ENCODE assay signal across 10 cellular contexts in genomic region chr17:82243648-82244412, GRCh38. TPM values are rescaled to one million over a fixed set of nuclear protein-coding genes. Genes with fewer than 3 reads are reported as not detected.
DNase-seq lines count a peak whose midpoint lies in the region; ATAC-seq and TF ChIP-seq lines count a peak whose summit lies in the region.
"Had no signal": no experiment of that assay in that cellular context is flagged by ENCODE, and none has a peak within 500 bp of the region (broad histone marks: within the 10 kb centered on the region; RNA-seq: fewer than 3 reads in every experiment).

No MANE protein-coding gene starts in this region.

- intact Hi-C loops in left colon (cut with DNase I, micrococcal nuclease): no loop called here

- TF ChIP-seq POLR2A in upper lobe of left lung (IDR thresholded peaks at IDR 0.05): no peak

- peaks cover 23% of the 10 kb centered on the region for H3K36me3 Mint-ChIP-seq in activated naive CD8-positive, alpha-beta T cell treated with anti-CD3 and anti-CD28 coated beads, Interleukin-2, amount 10 ng/mL, durations not matched to agents 7 days and 5 days

- H3K4me3 ChIP-seq in cardiac muscle cell (no peak overlapping the region), right atrium auricular region (no peak overlapping the region), upper lobe of left lung (no peak overlapping the region), SJCRH30 (no peak overlapping the region)
- H3K4me3 ChIP-seq: ovary had no signal

- DNase-seq in cardiac muscle cell (ENCODE audit: low read depth in 1 of 2, low spot score in 1 of 2) (peak in 1 of 2 donors; percentile 23), right atrium auricular region (ENCODE audit: low spot score) (no peak), left colon (no peak), upper lobe of left lung (peak in 1 of 2 donors; percentile 60), SJCRH30 (no peak), left lobe of liver (ENCODE audit: low spot score) (no peak), MV-4-11 (lab: John Stamatoyannopoulos, UW) (no peak)
- DNase-seq in activated naive CD8-positive, alpha-beta T cell treated with anti-CD3 and anti-CD28 coated beads, Interleukin-2, amount 10 ng/mL, durations not matched to agents 7 days and 5 days: no peak
- DNase-seq: activated effector memory CD4-positive, alpha-beta T cell treated with Interleukin-2 at 50 U/mL for 16 hours had no signal

- no peak for TF ChIP-seq CTCF in cardiac muscle cell (IDR thresholded peaks at IDR 0.05; ENCODE audit: low read depth, low read length)
- TF ChIP-seq CTCF in right atrium auricular region (IDR thresholded peaks at IDR 0.05): no peak
- no peak for TF ChIP-seq CTCF in upper lobe of left lung (IDR thresholded peaks at IDR 0.05)

- H3K4me3 Mint-ChIP-seq in activated naive CD8-positive, alpha-beta T cell treated with anti-CD3 and anti-CD28 coated beads, Interleukin-2, amount 10 ng/mL, durations not matched to agents 7 days and 5 days: no peak overlapping the region

- peaks cover 41% of the 10 kb centered on the region for H3K4me1 ChIP-seq in cardiac muscle cell (ENCODE audit: low read depth)
- peaks cover 0 to 73% of the 10 kb centered on the region in 2 donors for H3K4me1 ChIP-seq in right atrium auricular region
- peaks cover 60 to 71% (median 61%) of the 10 kb centered on the region in 4 donors for H3K4me1 ChIP-seq in upper lobe of left lung
- H3K4me1 ChIP-seq in SJCRH30: no peaks in the 10 kb centered on the region; the same call in 1 of the 2 replicates

- no peak for TF ChIP-seq EP300 in upper lobe of left lung (IDR thresholded peaks at IDR 0.05)

- H3K27ac Mint-ChIP-seq in activated naive CD8-positive, alpha-beta T cell treated with anti-CD3 and anti-CD28 coated beads, Interleukin-2, amount 10 ng/mL, durations not matched to agents 7 days and 5 days: peak overlapping the region; percentile 49

- H3K27me3 Mint-ChIP-seq in activated naive CD8-positive, alpha-beta T cell treated with anti-CD3 and anti-CD28 coated beads, Interleukin-2, amount 10 ng/mL, durations not matched to agents 7 days and 5 days: no peaks in the 10 kb centered on the region

- no peak for ATAC-seq in activated naive CD8-positive, alpha-beta T cell treated with anti-CD3 and anti-CD28 coated beads, Interleukin-2, amount 10 ng/mL, durations not matched to agents 7 days and 5 days (ENCODE audit: low read depth)
- ATAC-seq in left colon (peak; percentile 32), upper lobe of left lung (ENCODE audit: low FRiP score in 2 of 2) (no peak), left lobe of liver (no peak)

- H3K4me1 Mint-ChIP-seq in activated naive CD8-positive, alpha-beta T cell treated with anti-CD3 and anti-CD28 coated beads, Interleukin-2, amount 10 ng/mL, durations not matched to agents 7 days and 5 days: peaks cover 26% of the 10 kb centered on the region

- H3K27me3 ChIP-seq in cardiac muscle cell (no peaks in the 10 kb centered on the region), right atrium auricular region (no peaks in the 10 kb centered on the region), upper lobe of left lung (no peaks in the 10 kb centered on the region), SJCRH30 (no peaks in the 10 kb centered on the region)
- H3K27me3 ChIP-seq: ovary had no signal

- WGBS in upper lobe of left lung, 2 donors: 85 to 87% methylated on average over 19 of the region's 19 CpGs

- POLR2A ChIA-PET in activated naive CD8-positive, alpha-beta T cell treated with anti-CD3 and anti-CD28 coated beads, Interleukin-2, amount 10 ng/mL, durations not matched to agents 7 days and 5 days (lab: Charles Lee): interaction anchor here (1.0 kb wide), 1 partner anchor 67 kb away, joined by 3 read pairs; no protein-coding TSS in a partner anchor

- H3K27ac ChIP-seq in cardiac muscle cell (peak overlapping the region; percentile 85), right atrium auricular region (no peak overlapping the region), upper lobe of left lung (peak overlapping the region; percentile 71 to 87 (median 82)), SJCRH30 (no peak overlapping the region)
- H3K27ac ChIP-seq: ovary had no signal

- H3K36me3 ChIP-seq in cardiac muscle cell (peaks cover 45% of the 10 kb centered on the region), right atrium auricular region (peaks cover 63% of the 10 kb centered on the region), upper lobe of left lung (peaks cover 42 to 82% (median 66%) of the 10 kb centered on the region in 4 donors), SJCRH30 (peaks cover 67% of the 10 kb centered on the region)
- H3K36me3 ChIP-seq: ovary had no signal

- H3K9me3 ChIP-seq in cardiac muscle cell (ENCODE audit: low read depth) (no peaks in the 10 kb centered on the region), right atrium auricular region (no peaks in the 10 kb centered on the region), upper lobe of left lung (no peaks in the 10 kb centered on the region), SJCRH30 (replicated peaks) (no peaks in the 10 kb centered on the region)
- H3K9me3 ChIP-seq: ovary had no signal

- no peaks in the 10 kb centered on the region for H3K9me3 Mint-ChIP-seq in activated naive CD8-positive, alpha-beta T cell treated with anti-CD3 and anti-CD28 coated beads, Interleukin-2, amount 10 ng/mL, durations not matched to agents 7 days and 5 days

RNA-seq across cellular contexts. Expression of gene SLC16A3, which starts 15.0 kb away (rescaled TPM):
- 313 and 327 TPM in 2 replicates for total RNA-seq in cardiac muscle cell
- 55.6 and 63.2 TPM in 2 replicates for polyA plus RNA-seq in cardiac muscle cell
- total RNA-seq in right atrium auricular region: 10 to 100 TPM in 1 of 2 donors, 1 to 10 TPM in 1; 5.0 to 19.5 TPM
- total RNA-seq in activated naive CD8-positive, alpha-beta T cell treated with anti-CD3 and anti-CD28 coated beads, Interleukin-2, amount 10 ng/mL, durations not matched to agents 7 days and 5 days: 100 to 1,000 TPM; 195 to 211 TPM
- total RNA-seq in left colon: 100 to 1,000 TPM; 112 to 168 TPM
- 100 to 1,000 TPM in 3 of 6 donors, 10 to 100 TPM in 3; 33.5 to 134 (median 102) TPM for total RNA-seq in upper lobe of left lung
- 11.0 and 13.2 TPM in 2 replicates for total RNA-seq in SJCRH30 (2014; rRNA removed; shearing (Covaris generic))
- 6.9 TPM for total RNA-seq in left lobe of liver

RNA-seq across cellular contexts. Expression of gene CSNK1D, which starts 29.7 kb away (rescaled TPM):
- 40.3 and 53.1 TPM in 2 replicates for total RNA-seq in cardiac muscle cell
- 106 and 134 TPM in 2 replicates for polyA plus RNA-seq in cardiac muscle cell
- 10 to 100 TPM; 31.3 to 32.9 TPM for total RNA-seq in right atrium auricular region
- 100 to 1,000 TPM; 135 to 140 TPM for total RNA-seq in activated naive CD8-positive, alpha-beta T cell treated with anti-CD3 and anti-CD28 coated beads, Interleukin-2, amount 10 ng/mL, durations not matched to agents 7 days and 5 days
- 100 to 1,000 TPM; 165 to 166 TPM for total RNA-seq in left colon
- total RNA-seq in upper lobe of left lung: 100 to 1,000 TPM in 4 of 6 donors, 10 to 100 TPM in 2; 80.6 to 228 (median 152) TPM
- 70.5 and 88.7 TPM in 2 replicates for total RNA-seq in SJCRH30 (2014; rRNA removed; shearing (Covaris generic))
- total RNA-seq in left lobe of liver: 49.6 TPM

RNA-seq across cellular contexts. Expression of gene CCDC57, which starts 31.2 kb away (rescaled TPM):
- 28.3 and 46.2 TPM in 2 replicates for total RNA-seq in cardiac muscle cell
- polyA plus RNA-seq in cardiac muscle cell: 53.5 and 56.0 TPM in 2 replicates
- 1 to 10 TPM; 5.1 to 7.4 TPM for total RNA-seq in right atrium auricular region
- 10 to 100 TPM; 79.5 to 81.7 TPM for total RNA-seq in activated naive CD8-positive, alpha-beta T cell treated with anti-CD3 and anti-CD28 coated beads, Interleukin-2, amount 10 ng/mL, durations not matched to agents 7 days and 5 days
- total RNA-seq in left colon: 10 to 100 TPM; 29.6 to 53.4 TPM
- total RNA-seq in upper lobe of left lung: 100 to 1,000 TPM in 2 of 6 donors, 10 to 100 TPM in 4; 52.9 to 204 (median 71.8) TPM
- 23.5 and 24.6 TPM in 2 replicates for total RNA-seq in SJCRH30 (2014; rRNA removed; shearing (Covaris generic))
- 32.8 TPM for total RNA-seq in left lobe of liver

Comparison
In these comparisons a context has a peak if more than half of its experiments do, and no peak if none do; other contexts are left out.
1. H3K27ac ChIP-seq: peak in cardiac muscle cell (single experiment) and upper lobe of left lung (4 of 4); none in right atrium auricular region (0 of 2) and SJCRH30 (single experiment).